2 cellular contexts compared by ENCODE assay signal in the genomic region with DNA sequence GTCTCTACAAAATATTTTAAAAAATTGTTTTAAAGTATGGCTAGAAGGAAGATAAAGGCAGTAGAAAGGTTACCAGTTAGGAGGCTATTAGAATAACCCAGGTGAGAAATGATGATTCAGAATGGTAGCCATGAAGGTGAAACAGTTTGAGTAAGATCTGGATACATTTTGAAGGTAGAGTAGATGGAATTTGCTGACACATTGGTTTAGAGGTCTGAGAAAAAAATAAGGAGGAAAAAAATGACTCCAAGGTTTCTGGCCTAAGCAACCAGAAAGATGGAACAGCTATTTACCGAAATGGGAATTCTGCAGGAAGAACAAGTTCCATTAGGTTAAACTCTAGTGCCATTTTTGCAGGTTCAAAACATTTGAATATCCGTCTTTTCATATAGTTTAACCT.
TF ChIP-seq lines count a peak whose summit lies in the region.

No MANE protein-coding gene starts in this region.

TF ChIP-seq in IMR-90, 13 proteins besides CTCF, POLR2A, EP300 and RAD21 (continued from another document):
- no peak for TF ChIP-seq CEBPB (IDR thresholded peaks at IDR 0.05; ENCODE audit: low read depth, low read length)
TF ChIP-seq in IMR-90: peak in this region for 1.

TF ChIP-seq in SK-N-SH, 30 proteins besides CTCF, POLR2A, EP300 and RAD21 (continued from another document):
- TF ChIP-seq NFIC (IDR thresholded peaks at IDR 0.05; ENCODE audit: borderline replicate concordance) = no peak
- TF ChIP-seq SIN3A (IDR thresholded peaks at IDR 0.05; ENCODE audit: borderline replicate concordance, low read depth, low read length) = no peak
- TF ChIP-seq, protein P1, sequence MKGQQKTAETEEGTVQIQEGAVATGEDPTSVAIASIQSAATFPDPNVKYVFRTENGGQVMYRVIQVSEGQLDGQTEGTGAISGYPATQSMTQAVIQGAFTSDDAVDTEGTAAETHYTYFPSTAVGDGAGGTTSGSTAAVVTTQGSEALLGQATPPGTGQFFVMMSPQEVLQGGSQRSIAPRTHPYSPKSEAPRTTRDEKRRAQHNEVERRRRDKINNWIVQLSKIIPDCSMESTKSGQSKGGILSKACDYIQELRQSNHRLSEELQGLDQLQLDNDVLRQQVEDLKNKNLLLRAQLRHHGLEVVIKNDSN (IDR thresholded peaks at IDR 0.05; ENCODE audit: borderline replicate concordance, low read depth) = no peak
- TF ChIP-seq, protein P2, sequence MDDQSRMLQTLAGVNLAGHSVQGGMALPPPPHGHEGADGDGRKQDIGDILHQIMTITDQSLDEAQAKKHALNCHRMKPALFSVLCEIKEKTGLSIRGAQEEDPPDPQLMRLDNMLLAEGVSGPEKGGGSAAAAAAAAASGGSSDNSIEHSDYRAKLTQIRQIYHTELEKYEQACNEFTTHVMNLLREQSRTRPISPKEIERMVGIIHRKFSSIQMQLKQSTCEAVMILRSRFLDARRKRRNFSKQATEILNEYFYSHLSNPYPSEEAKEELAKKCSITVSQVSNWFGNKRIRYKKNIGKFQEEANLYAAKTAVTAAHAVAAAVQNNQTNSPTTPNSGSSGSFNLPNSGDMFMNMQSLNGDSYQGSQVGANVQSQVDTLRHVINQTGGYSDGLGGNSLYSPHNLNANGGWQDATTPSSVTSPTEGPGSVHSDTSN (IDR thresholded peaks at IDR 0.05) = no peak
- TF ChIP-seq YY1 (IDR thresholded peaks at IDR 0.05; ENCODE audit: low read depth) = no peak
- TF ChIP-seq JUND (IDR thresholded peaks at IDR 0.05) = no peak
- TF ChIP-seq, protein P3, sequence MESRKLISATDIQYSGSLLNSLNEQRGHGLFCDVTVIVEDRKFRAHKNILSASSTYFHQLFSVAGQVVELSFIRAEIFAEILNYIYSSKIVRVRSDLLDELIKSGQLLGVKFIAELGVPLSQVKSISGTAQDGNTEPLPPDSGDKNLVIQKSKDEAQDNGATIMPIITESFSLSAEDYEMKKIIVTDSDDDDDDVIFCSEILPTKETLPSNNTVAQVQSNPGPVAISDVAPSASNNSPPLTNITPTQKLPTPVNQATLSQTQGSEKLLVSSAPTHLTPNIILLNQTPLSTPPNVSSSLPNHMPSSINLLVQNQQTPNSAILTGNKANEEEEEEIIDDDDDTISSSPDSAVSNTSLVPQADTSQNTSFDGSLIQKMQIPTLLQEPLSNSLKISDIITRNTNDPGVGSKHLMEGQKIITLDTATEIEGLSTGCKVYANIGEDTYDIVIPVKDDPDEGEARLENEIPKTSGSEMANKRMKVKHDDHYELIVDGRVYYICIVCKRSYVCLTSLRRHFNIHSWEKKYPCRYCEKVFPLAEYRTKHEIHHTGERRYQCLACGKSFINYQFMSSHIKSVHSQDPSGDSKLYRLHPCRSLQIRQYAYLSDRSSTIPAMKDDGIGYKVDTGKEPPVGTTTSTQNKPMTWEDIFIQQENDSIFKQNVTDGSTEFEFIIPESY (IDR thresholded peaks at IDR 0.05; ENCODE audit: borderline replicate concordance, low read depth) = no peak
- TF ChIP-seq, protein P4, sequence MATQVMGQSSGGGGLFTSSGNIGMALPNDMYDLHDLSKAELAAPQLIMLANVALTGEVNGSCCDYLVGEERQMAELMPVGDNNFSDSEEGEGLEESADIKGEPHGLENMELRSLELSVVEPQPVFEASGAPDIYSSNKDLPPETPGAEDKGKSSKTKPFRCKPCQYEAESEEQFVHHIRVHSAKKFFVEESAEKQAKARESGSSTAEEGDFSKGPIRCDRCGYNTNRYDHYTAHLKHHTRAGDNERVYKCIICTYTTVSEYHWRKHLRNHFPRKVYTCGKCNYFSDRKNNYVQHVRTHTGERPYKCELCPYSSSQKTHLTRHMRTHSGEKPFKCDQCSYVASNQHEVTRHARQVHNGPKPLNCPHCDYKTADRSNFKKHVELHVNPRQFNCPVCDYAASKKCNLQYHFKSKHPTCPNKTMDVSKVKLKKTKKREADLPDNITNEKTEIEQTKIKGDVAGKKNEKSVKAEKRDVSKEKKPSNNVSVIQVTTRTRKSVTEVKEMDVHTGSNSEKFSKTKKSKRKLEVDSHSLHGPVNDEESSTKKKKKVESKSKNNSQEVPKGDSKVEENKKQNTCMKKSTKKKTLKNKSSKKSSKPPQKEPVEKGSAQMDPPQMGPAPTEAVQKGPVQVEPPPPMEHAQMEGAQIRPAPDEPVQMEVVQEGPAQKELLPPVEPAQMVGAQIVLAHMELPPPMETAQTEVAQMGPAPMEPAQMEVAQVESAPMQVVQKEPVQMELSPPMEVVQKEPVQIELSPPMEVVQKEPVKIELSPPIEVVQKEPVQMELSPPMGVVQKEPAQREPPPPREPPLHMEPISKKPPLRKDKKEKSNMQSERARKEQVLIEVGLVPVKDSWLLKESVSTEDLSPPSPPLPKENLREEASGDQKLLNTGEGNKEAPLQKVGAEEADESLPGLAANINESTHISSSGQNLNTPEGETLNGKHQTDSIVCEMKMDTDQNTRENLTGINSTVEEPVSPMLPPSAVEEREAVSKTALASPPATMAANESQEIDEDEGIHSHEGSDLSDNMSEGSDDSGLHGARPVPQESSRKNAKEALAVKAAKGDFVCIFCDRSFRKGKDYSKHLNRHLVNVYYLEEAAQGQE (IDR thresholded peaks at IDR 0.05; ENCODE audit: low read depth, low read length) = no peak
- TF ChIP-seq EZH2phosphoT487 (IDR thresholded peaks at IDR 0.05; ENCODE audit: borderline replicate concordance, low read depth) = no peak
- TF ChIP-seq MEF2A (IDR thresholded peaks at IDR 0.05; ENCODE audit: borderline replicate concordance, low read depth) = no peak
- no peak for TF ChIP-seq RXRA (IDR thresholded peaks at IDR 0.05; ENCODE audit: borderline replicate concordance, low read depth)
- TF ChIP-seq, protein P5, sequence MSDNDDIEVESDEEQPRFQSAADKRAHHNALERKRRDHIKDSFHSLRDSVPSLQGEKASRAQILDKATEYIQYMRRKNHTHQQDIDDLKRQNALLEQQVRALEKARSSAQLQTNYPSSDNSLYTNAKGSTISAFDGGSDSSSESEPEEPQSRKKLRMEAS (IDR thresholded peaks at IDR 0.05; ENCODE audit: low read depth) = no peak
- no peak for TF ChIP-seq MXI1 (IDR thresholded peaks at IDR 0.05; ENCODE audit: low read depth, low read length)
- no peak for TF ChIP-seq TCF12 (IDR thresholded peaks at IDR 0.05)
- no peak for TF ChIP-seq NRF1 (IDR thresholded peaks at IDR 0.05; ENCODE audit: low read depth, low read length)
- TF ChIP-seq SMC3 (IDR thresholded peaks at IDR 0.05; ENCODE audit: low read depth, low read length) = no peak
- no peak for TF ChIP-seq FOSL2 (IDR thresholded peaks at IDR 0.05; ENCODE audit: borderline replicate concordance, low read depth)
- TF ChIP-seq POLR2AphosphoS5 (IDR thresholded peaks at IDR 0.05; ENCODE audit: low read depth, low read length) = no peak
